In genomic region chr1:148353461-148354283, GRCh38 we compare ENCODE assay signal across 8 cellular contexts.
DNase-seq lines count a peak whose midpoint lies in the region; ATAC-seq and TF ChIP-seq lines count a peak whose summit lies in the region.

No MANE protein-coding gene starts in this region.

- ATAC-seq in activated CD8-positive, alpha-beta memory T cell treated with anti-CD3 and anti-CD28 coated beads, Interleukin-2, amount 10 ng/mL, durations not matched to agents 7 days and 5 days, result peak; percentile 47
- ATAC-seq in Panc1 (peak; percentile 99), HG03175 (IDR thresholded peaks at IDR 0.05; ENCODE audit: unreplicated experiment) (no peak)

- H3K27ac Mint-ChIP-seq in activated CD8-positive, alpha-beta memory T cell treated with anti-CD3 and anti-CD28 coated beads, Interleukin-2, amount 10 ng/mL, durations not matched to agents 7 days and 5 days, result no peak overlapping the region

- H3K4me2 ChIP-seq in skeletal muscle satellite cell (ENCODE audit: low read length), result peak overlapping the region; percentile 70

- H3K27ac ChIP-seq in Panc1 (ENCODE audit: low read length), result peak overlapping the region; percentile 46; the same call in 1 of the 2 replicates

- H3K36me3 ChIP-seq in Panc1 (ENCODE audit: control insufficient read depth, insufficient read depth, low read length) (no peaks in the 10 kb centered on the region), skeletal muscle satellite cell (ENCODE audit: insufficient read depth, low read length) (no peaks in the 10 kb centered on the region)

- H3K9me3 Mint-ChIP-seq in activated CD8-positive, alpha-beta memory T cell treated with anti-CD3 and anti-CD28 coated beads, Interleukin-2, amount 10 ng/mL, durations not matched to agents 7 days and 5 days (ENCODE audit: low read depth), result no peaks in the 10 kb centered on the region

- H3K4me1 ChIP-seq in Panc1 (ENCODE audit: control insufficient read depth, insufficient read depth, low read length), result peaks cover 10% of the 10 kb centered on the region
- H3K4me1 ChIP-seq in skeletal muscle satellite cell (ENCODE audit: control insufficient read depth, insufficient read depth, low read length), result peaks cover 4% of the 10 kb centered on the region

- CTCF ChIA-PET in activated CD8-positive, alpha-beta memory T cell treated with anti-CD3 and anti-CD28 coated beads, Interleukin-2, amount 10 ng/mL, durations not matched to agents 7 days and 5 days (lab: Charles Lee), result no interaction called here
- CTCF ChIA-PET in Panc1 (lab: Charles Lee), result interaction anchor here (0.5 to 1.0 kb wide), 2 partner anchors 8 to 25 kb away, joined by 3 to 4 read pairs; no protein-coding TSS in a partner anchor

- H3K27me3 Mint-ChIP-seq in activated CD8-positive, alpha-beta memory T cell treated with anti-CD3 and anti-CD28 coated beads, Interleukin-2, amount 10 ng/mL, durations not matched to agents 7 days and 5 days, result peaks cover 94% of the 10 kb centered on the region

- H3K9ac ChIP-seq in skeletal muscle satellite cell (ENCODE audit: low read depth, low read length), result peak overlapping the region; percentile 1

- in situ Hi-C loops in Panc1 (cut with HindIII; ENCODE audit: low pct_unique_long_range_greater_than_20kb, low sequenced_read_pairs), result no loop called here

- H3K4me1 Mint-ChIP-seq in activated CD8-positive, alpha-beta memory T cell treated with anti-CD3 and anti-CD28 coated beads, Interleukin-2, amount 10 ng/mL, durations not matched to agents 7 days and 5 days, result peaks cover 6% of the 10 kb centered on the region

- H3K36me3 Mint-ChIP-seq in activated CD8-positive, alpha-beta memory T cell treated with anti-CD3 and anti-CD28 coated beads, Interleukin-2, amount 10 ng/mL, durations not matched to agents 7 days and 5 days, result no peaks in the 10 kb centered on the region

- H3K4me3 Mint-ChIP-seq in activated CD8-positive, alpha-beta memory T cell treated with anti-CD3 and anti-CD28 coated beads, Interleukin-2, amount 10 ng/mL, durations not matched to agents 7 days and 5 days, result no peak overlapping the region

- H3K27me3 ChIP-seq in Panc1 (ENCODE audit: control insufficient read depth, insufficient read depth, low read length) (peaks cover 2% of the 10 kb centered on the region; the same call in 1 of the 2 replicates), skeletal muscle satellite cell (ENCODE audit: control insufficient read depth, insufficient read depth, low read length) (peaks cover 57% of the 10 kb centered on the region)

- POLR2A ChIA-PET in Panc1 (lab: Charles Lee), result interaction anchor here (0.8 to 1.5 kb wide), 2 partner anchors 17 to 35 kb away, joined by 3 read pairs; no protein-coding TSS in a partner anchor

- DNase-seq in activated CD8-positive, alpha-beta memory T cell treated with anti-CD3 and anti-CD28 coated beads, Interleukin-2, amount 10 ng/mL, durations not matched to agents 7 days and 5 days, result no peak
- DNase-seq in activated CD8-positive, alpha-beta memory T cell treated with anti-CD3 and anti-CD28 coated beads, Interleukin-2, amount 50 U/mL, for 48 hours, result no peak
- DNase-seq in Panc1 (ENCODE audit: low read depth, low spot score) (peak; percentile 95), fibroblast of the conjunctiva (ENCODE audit: low read depth) (peak; percentile 83), head of caudate nucleus (no peak), AML-193 (lab: John Stamatoyannopoulos, UW) (no peak)

- BruUV-seq in Panc1 (replicated peaks; lab: Mats Ljungman, UMichigan), result no TSS peak

- intact Hi-C loops in Panc1 (cut with micrococcal nuclease; ENCODE audit: unreplicated experiment), result loop anchor here (10.0 kb wide), 1 partner anchor 61 kb away; no protein-coding TSS in a partner anchor
- intact Hi-C loops in head of caudate nucleus (cut with DNase I), result no loop called here

- H3K4me3 ChIP-seq in Panc1 (ENCODE audit: low read depth in 2 of 2, low read length in 2 of 2) (peak overlapping the region in 1 of 2 experiments; percentile 5; a peak in 2 of 4 replicates), skeletal muscle satellite cell (ENCODE audit: low read length) (no peak overlapping the region)

- H3K9me3 ChIP-seq in Panc1 (ENCODE audit: control insufficient read depth, insufficient read depth, low read depth, low read length), result no peaks in the 10 kb centered on the region
- no peaks in the 10 kb centered on the region for H3K9me3 ChIP-seq in skeletal muscle satellite cell (replicated peaks; ENCODE audit: low read length)

- no peak for TF ChIP-seq CTCF in Panc1 (IDR thresholded peaks at IDR 0.05)

Comparison
In these comparisons a context has a peak if more than half of its experiments do, and no peak if none do; other contexts are left out.
1. DNase-seq: peak in Panc1 (single experiment) and fibroblast of the conjunctiva (single experiment); none in activated CD8-positive, alpha-beta memory T cell treated with anti-CD3 and anti-CD28 coated beads, Interleukin-2, amount 10 ng/mL, durations not matched to agents 7 days and 5 days (single experiment), activated CD8-positive, alpha-beta memory T cell treated with anti-CD3 and anti-CD28 coated beads, Interleukin-2, amount 50 U/mL, for 48 hours (single experiment), head of caudate nucleus (0 of 42) and AML-193 (0 of 2).